ENCODE assay signal across 27 cellular contexts in genomic region chr16:30143347-30143702, GRCh38. TPM values are rescaled to one million over a fixed set of nuclear protein-coding genes. Genes with fewer than 3 reads are reported as not detected.
DNase-seq lines count a peak whose midpoint lies in the region; ATAC-seq and TF ChIP-seq lines count a peak whose summit lies in the region.
"Had no signal": no experiment of that assay in that cellular context is flagged by ENCODE, and none has a peak within 500 bp of the region (broad histone marks: within the 10 kb centered on the region; RNA-seq: fewer than 3 reads in every experiment).

No MANE protein-coding gene starts in this region.

- no peak for DNase-seq in activated T-cell treated with anti-CD3 and anti-CD28 coated beads, Interleukin-2, amount 50 U/mL, for 72 hours
- DNase-seq in activated T-cell treated with anti-CD3 and anti-CD28 coated beads for 4 hours: no peak
- no peak for DNase-seq in RWPE2 (ENCODE audit: low spot score)
- DNase-seq in central memory CD8-positive, alpha-beta T cell (ENCODE audit: low spot score in 2 of 2): no peak
- DNase-seq in NCI-H1105 (lab: John Stamatoyannopoulos, UW): no peak
- no peak for DNase-seq in brain microvascular endothelial cell
- DNase-seq: activated gamma-delta T cell; body of pancreas; DMS79; glutamatergic neuron; kidney; NCI-H146; NCI-H2107; nephron progenitor cell; stimulated activated CD4-positive, alpha-beta T cell treated with anti-CD3 and anti-CD28 coated beads, Interleukin-1b, Interleukin-23, amount 100 ng/mL, for 48 hours; stimulated activated CD8-positive, alpha-beta memory T cell treated with anti-CD3 and anti-CD28 coated beads, Interleukin-4, amount 100 ng/mL, for 48 hours; substantia nigra; upper lobe of left lung had no signal

- H3K27me3 ChIP-seq in RWPE2 (ENCODE audit: insufficient read depth, poor library complexity, severe bottlenecking) (no peaks in the 10 kb centered on the region), brain microvascular endothelial cell (replicated peaks) (no peaks in the 10 kb centered on the region)
- H3K27me3 ChIP-seq: adrenal gland, body of pancreas, upper lobe of left lung had no signal

- ATAC-seq in activated T-cell treated with anti-CD3 and anti-CD28 coated beads, Interleukin-2, amount 50 U/mL, for 72 hours (replicated peaks in 1 of 2): no peak
- ATAC-seq in RWPE2 (ENCODE audit: low read depth) (no peak), GM18498 (IDR thresholded peaks at IDR 0.05; ENCODE audit: unreplicated experiment) (no peak)
- ATAC-seq in central memory CD8-positive, alpha-beta T cell (replicated peaks; ENCODE audit: extremely low read depth, poor library complexity, severe bottlenecking): no peak
- ATAC-seq: body of pancreas had no signal

- no peaks in the 10 kb centered on the region for H3K9me3 ChIP-seq in RWPE2 (ENCODE audit: severe bottlenecking)
- H3K9me3 ChIP-seq: adrenal gland, body of pancreas, Caco-2, upper lobe of left lung had no signal

- TF ChIP-seq CTCF in RWPE2 (IDR thresholded peaks at IDR 0.05; ENCODE audit: poor library complexity, severe bottlenecking) (peak; percentile 15), brain microvascular endothelial cell (IDR thresholded peaks at IDR 0.05; ENCODE audit: low read depth, low read length, missing control alignments) (no peak)

- H3K36me3 ChIP-seq in RWPE2 (ENCODE audit: low read depth) (no peaks in the 10 kb centered on the region), brain microvascular endothelial cell (replicated peaks) (no peaks in the 10 kb centered on the region)
- H3K36me3 ChIP-seq: adrenal gland, upper lobe of left lung had no signal

- no peak overlapping the region for H3K4me3 Mint-ChIP-seq in activated T-cell treated with anti-CD3 and anti-CD28 coated beads, Interleukin-2, amount 50 U/mL, for 72 hours
- H3K4me3 Mint-ChIP-seq in central memory CD8-positive, alpha-beta T cell: no peak overlapping the region
- H3K4me3 Mint-ChIP-seq in stimulated activated naive CD8-positive, alpha-beta T cell treated with anti-CD3 and anti-CD28 coated beads, Interleukin-15, Interleukin-2, amounts not matched to agents 100 ng/mL and 50 ng/mL, for 24 hours: no peak overlapping the region
- H3K4me3 Mint-ChIP-seq: activated CD4-positive, alpha-beta T cell treated with anti-CD3 and anti-CD28 coated beads, Interleukin-2, amount 10 ng/mL, durations not matched to agents 7 days and 5 days; B cell; nephron progenitor cell had no signal

- H3K27ac Mint-ChIP-seq in activated T-cell treated with anti-CD3 and anti-CD28 coated beads, Interleukin-2, amount 50 U/mL, for 72 hours: peak overlapping the region; percentile 28
- H3K27ac Mint-ChIP-seq in central memory CD8-positive, alpha-beta T cell (ENCODE audit: low read depth): peak overlapping the region; percentile 47
- peak overlapping the region; percentile 43 for H3K27ac Mint-ChIP-seq in stimulated activated naive CD8-positive, alpha-beta T cell treated with anti-CD3 and anti-CD28 coated beads, Interleukin-15, Interleukin-2, amounts not matched to agents 100 ng/mL and 50 ng/mL, for 24 hours
- H3K27ac Mint-ChIP-seq: activated CD4-positive, alpha-beta T cell treated with anti-CD3 and anti-CD28 coated beads, Interleukin-2, amount 10 ng/mL, durations not matched to agents 7 days and 5 days; B cell; nephron progenitor cell had no signal

- H3K27me3 Mint-ChIP-seq in activated T-cell treated with anti-CD3 and anti-CD28 coated beads, Interleukin-2, amount 50 U/mL, for 72 hours (ENCODE audit: low read depth): no peaks in the 10 kb centered on the region
- H3K27me3 Mint-ChIP-seq in central memory CD8-positive, alpha-beta T cell: no peaks in the 10 kb centered on the region
- no peaks in the 10 kb centered on the region for H3K27me3 Mint-ChIP-seq in stimulated activated naive CD8-positive, alpha-beta T cell treated with anti-CD3 and anti-CD28 coated beads, Interleukin-15, Interleukin-2, amounts not matched to agents 100 ng/mL and 50 ng/mL, for 24 hours
- H3K27me3 Mint-ChIP-seq: activated CD4-positive, alpha-beta T cell treated with anti-CD3 and anti-CD28 coated beads, Interleukin-2, amount 10 ng/mL, durations not matched to agents 7 days and 5 days; B cell had no signal

- H3K4me1 Mint-ChIP-seq in activated T-cell treated with anti-CD3 and anti-CD28 coated beads, Interleukin-2, amount 50 U/mL, for 72 hours (ENCODE audit: low read depth): peaks cover 38% of the 10 kb centered on the region
- H3K4me1 Mint-ChIP-seq in central memory CD8-positive, alpha-beta T cell: peaks cover 13% of the 10 kb centered on the region
- peaks cover 22% of the 10 kb centered on the region for H3K4me1 Mint-ChIP-seq in stimulated activated naive CD8-positive, alpha-beta T cell treated with anti-CD3 and anti-CD28 coated beads, Interleukin-15, Interleukin-2, amounts not matched to agents 100 ng/mL and 50 ng/mL, for 24 hours (ENCODE audit: low read depth)

- H3K4me3 ChIP-seq in RWPE2 (ENCODE audit: severe bottlenecking) (no peak overlapping the region), brain microvascular endothelial cell (ENCODE audit: low read depth, low read length) (no peak overlapping the region)
- H3K4me3 ChIP-seq: adrenal gland, body of pancreas, smooth muscle cell, upper lobe of left lung had no signal

- H3K9me3 Mint-ChIP-seq in activated T-cell treated with anti-CD3 and anti-CD28 coated beads, Interleukin-2, amount 50 U/mL, for 72 hours: no peaks in the 10 kb centered on the region
- H3K9me3 Mint-ChIP-seq in central memory CD8-positive, alpha-beta T cell: no peaks in the 10 kb centered on the region
- H3K9me3 Mint-ChIP-seq in stimulated activated naive CD8-positive, alpha-beta T cell treated with anti-CD3 and anti-CD28 coated beads, Interleukin-15, Interleukin-2, amounts not matched to agents 100 ng/mL and 50 ng/mL, for 24 hours: no peaks in the 10 kb centered on the region
- H3K9me3 Mint-ChIP-seq: activated CD4-positive, alpha-beta T cell treated with anti-CD3 and anti-CD28 coated beads, Interleukin-2, amount 10 ng/mL, durations not matched to agents 7 days and 5 days had no signal

- H3K27ac ChIP-seq in RWPE2 (ENCODE audit: poor library complexity, severe bottlenecking): no peak overlapping the region
- no peak overlapping the region for H3K27ac ChIP-seq in brain microvascular endothelial cell
- H3K27ac ChIP-seq: adrenal gland, body of pancreas, KMS-11, parathyroid adenoma, upper lobe of left lung had no signal

- H3K4me1 ChIP-seq in RWPE2 (ENCODE audit: insufficient read depth, poor library complexity, severe bottlenecking): no peaks in the 10 kb centered on the region
- H3K4me1 ChIP-seq: adrenal gland, body of pancreas, parathyroid adenoma had no signal

- in situ Hi-C loops in brain microvascular endothelial cell (cut with HindIII; ENCODE audit: low pct_ligation_motif_present, low sequenced_read_pairs): no loop called here

- H3K36me3 Mint-ChIP-seq in activated T-cell treated with anti-CD3 and anti-CD28 coated beads, Interleukin-2, amount 50 U/mL, for 72 hours (ENCODE audit: insufficient read depth in 2 of 2): no peaks in the 10 kb centered on the region
- peaks cover 2% of the 10 kb centered on the region for H3K36me3 Mint-ChIP-seq in central memory CD8-positive, alpha-beta T cell (ENCODE audit: insufficient read depth)
- no peaks in the 10 kb centered on the region for H3K36me3 Mint-ChIP-seq in stimulated activated naive CD8-positive, alpha-beta T cell treated with anti-CD3 and anti-CD28 coated beads, Interleukin-15, Interleukin-2, amounts not matched to agents 100 ng/mL and 50 ng/mL, for 24 hours (ENCODE audit: low read depth)

RNA-seq across cellular contexts. Expression of gene MAPK3, which starts 20.3 kb away (rescaled TPM):
- 100 to 1,000 TPM in 1 of 2 donors, 10 to 100 TPM in 1; 84.8 to 103 TPM for total RNA-seq in activated T-cell treated with anti-CD3 and anti-CD28 coated beads, Interleukin-2, amount 50 U/mL, for 72 hours

RNA-seq across cellular contexts. Expression of gene GDPD3, which starts 30.0 kb away (rescaled TPM):
- 10 to 100 TPM; 13.9 to 20.5 TPM for total RNA-seq in activated T-cell treated with anti-CD3 and anti-CD28 coated beads, Interleukin-2, amount 50 U/mL, for 72 hours

RNA-seq across cellular contexts. Expression of gene CORO1A, which starts 40.1 kb away (rescaled TPM):
- total RNA-seq in activated T-cell treated with anti-CD3 and anti-CD28 coated beads, Interleukin-2, amount 50 U/mL, for 72 hours: 100 to 1,000 TPM; 843 to 987 TPM

RNA-seq across cellular contexts. Expression of gene YPEL3, which starts 47.3 kb away (rescaled TPM):
- 10 to 100 TPM; 60.2 to 77.8 TPM for total RNA-seq in activated T-cell treated with anti-CD3 and anti-CD28 coated beads, Interleukin-2, amount 50 U/mL, for 72 hours

RNA-seq across cellular contexts. Expression of gene BOLA2B, which starts 50.1 kb away (rescaled TPM):
- 10 to 100 TPM; 73.7 to 87.3 TPM for total RNA-seq in activated T-cell treated with anti-CD3 and anti-CD28 coated beads, Interleukin-2, amount 50 U/mL, for 72 hours
